ENCODE assay signal across 18 cellular contexts in genomic region chr17:37825851-37826250, GRCh38.
"Had no signal": no experiment of that assay in that cellular context is flagged by ENCODE, and none has a peak within 500 bp of the region (broad histone marks: within the 10 kb centered on the region; RNA-seq: fewer than 3 reads in every experiment).

No MANE protein-coding gene starts in this region.

- H3K27me3 ChIP-seq: sigmoid colon, spleen had no signal

- H3K36me3 Mint-ChIP-seq: activated naive CD8-positive, alpha-beta T cell treated with anti-CD3 and anti-CD28 coated beads, Interleukin-2, amount 10 ng/mL, durations not matched to agents 7 days and 5 days; type B pancreatic cell had no signal

- H3K4me3 Mint-ChIP-seq: activated CD4-positive, alpha-beta T cell treated with anti-CD3 and anti-CD28 coated beads, Interleukin-2, amount 10 ng/mL, durations not matched to agents 7 days and 5 days; activated naive CD8-positive, alpha-beta T cell treated with anti-CD3 and anti-CD28 coated beads, Interleukin-2, amount 10 ng/mL, durations not matched to agents 7 days and 5 days; activated T-helper 1 cell treated with anti-CD3 and anti-CD28 coated beads, Interleukin-12 subunit alpha, Interleukin-12 subunit beta, Interleukin-2, Interleukin-4 antibody, amounts not matched to agents 30 ng/mL and 10 ng/mL and 1 ng/mL, durations not matched to agents 14 hours and 24 hours and 36 hours; stimulated activated naive CD8-positive, alpha-beta T cell treated with anti-CD3 and anti-CD28 coated beads, Interleukin-15, amount 100 ng/mL, for 72 hours; T-helper 2 cell treated with Interferon-gamma antibody and Interleukin-4, amounts not matched to agents 5 μg/mL and 100 μg/mL, for 36 hours; type B pancreatic cell had no signal

- H3K9me3 ChIP-seq: lower lobe of right lung, sigmoid colon, spleen had no signal

- H2AFZ ChIP-seq: parathyroid adenoma had no signal

- DNase-seq: activated CD4-positive, alpha-beta T cell treated with anti-CD3 and anti-CD28 coated beads, Interleukin-2, amount 10 ng/mL, durations not matched to agents 7 days and 5 days; activated CD4-positive, CD25-positive, alpha-beta regulatory T cell; activated CD8-positive, alpha-beta memory T cell treated with anti-CD3 and anti-CD28 coated beads for 24 hours; activated naive CD4-positive, alpha-beta T cell; activated naive CD8-positive, alpha-beta T cell treated with anti-CD3 and anti-CD28 coated beads, Interleukin-2, amount 10 ng/mL, durations not matched to agents 7 days and 5 days; sigmoid colon; stimulated activated naive CD8-positive, alpha-beta T cell treated with anti-CD3 and anti-CD28 coated beads, Interleukin-15, amount 100 ng/mL, for 72 hours had no signal

- FAIRE-seq: bronchial epithelial cell, endometrium, islet of Langerhans had no signal

- H3K79me2 ChIP-seq: parathyroid adenoma had no signal

- H3K4me3 ChIP-seq: lower lobe of right lung, sigmoid colon, spleen had no signal

- ATAC-seq: esophagus mucosa; left colon; stimulated activated naive CD8-positive, alpha-beta T cell treated with anti-CD3 and anti-CD28 coated beads, Interleukin-15, amount 100 ng/mL, for 72 hours had no signal

- H3K27ac Mint-ChIP-seq: activated CD4-positive, alpha-beta T cell treated with anti-CD3 and anti-CD28 coated beads, Interleukin-2, amount 10 ng/mL, durations not matched to agents 7 days and 5 days; activated naive CD8-positive, alpha-beta T cell treated with anti-CD3 and anti-CD28 coated beads, Interleukin-2, amount 10 ng/mL, durations not matched to agents 7 days and 5 days; activated T-helper 1 cell treated with anti-CD3 and anti-CD28 coated beads, Interleukin-12 subunit alpha, Interleukin-12 subunit beta, Interleukin-2, Interleukin-4 antibody, amounts not matched to agents 30 ng/mL and 10 ng/mL and 1 ng/mL, durations not matched to agents 14 hours and 24 hours and 36 hours; T-helper 2 cell treated with Interferon-gamma antibody and Interleukin-4, amounts not matched to agents 5 μg/mL and 100 μg/mL, for 36 hours had no signal

- H3K9me3 Mint-ChIP-seq: activated CD4-positive, alpha-beta T cell treated with anti-CD3 and anti-CD28 coated beads, Interleukin-2, amount 10 ng/mL, durations not matched to agents 7 days and 5 days; activated naive CD8-positive, alpha-beta T cell treated with anti-CD3 and anti-CD28 coated beads, Interleukin-2, amount 10 ng/mL, durations not matched to agents 7 days and 5 days; activated T-helper 1 cell treated with anti-CD3 and anti-CD28 coated beads, Interleukin-12 subunit alpha, Interleukin-12 subunit beta, Interleukin-2, Interleukin-4 antibody, amounts not matched to agents 30 ng/mL and 10 ng/mL and 1 ng/mL, durations not matched to agents 14 hours and 24 hours and 36 hours; stimulated activated naive CD8-positive, alpha-beta T cell treated with anti-CD3 and anti-CD28 coated beads, Interleukin-15, amount 100 ng/mL, for 72 hours; T-helper 2 cell treated with Interferon-gamma antibody and Interleukin-4, amounts not matched to agents 5 μg/mL and 100 μg/mL, for 36 hours; type B pancreatic cell had no signal

- H3K36me3 ChIP-seq: lower lobe of right lung, sigmoid colon, spleen had no signal

- H3K27ac ChIP-seq: lower lobe of right lung, parathyroid adenoma, sigmoid colon had no signal

- H3K9ac ChIP-seq: parathyroid adenoma had no signal
